ENCODE assay signal across 1 cellular context in the genomic region with DNA sequence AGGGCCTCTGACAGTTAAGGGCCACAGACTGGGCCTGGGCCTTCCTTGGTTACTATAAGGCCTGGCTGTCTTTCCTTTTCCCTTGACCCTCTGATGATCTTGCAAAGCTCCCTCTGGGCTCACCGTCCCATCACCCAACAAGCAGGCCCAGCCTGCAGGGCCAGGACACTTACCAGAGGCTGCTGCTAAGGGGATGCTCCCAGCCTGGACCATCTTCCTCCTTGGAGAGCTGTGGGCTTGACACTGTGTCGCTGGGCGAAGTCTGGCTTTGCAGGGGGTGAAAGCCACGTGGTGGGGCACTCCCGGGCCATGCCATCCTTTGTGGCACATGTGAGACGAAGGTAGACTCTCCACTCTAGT.
TF ChIP-seq lines count a peak whose summit lies in the region.

No MANE protein-coding gene starts in this region.

TF ChIP-seq in GM12878, 131 proteins besides CTCF, POLR2A, EP300 and RAD21:
- TF ChIP-seq IRF4 (IDR thresholded peaks at IDR 0.05; ENCODE audit: low read depth, low read length), result no peak
- no peak for TF ChIP-seq YY1 (IDR thresholded peaks at IDR 0.05; ENCODE audit: low read depth, low read length)
- TF ChIP-seq TCF7 (IDR thresholded peaks at IDR 0.05; ENCODE audit: borderline replicate concordance), result no peak
- TF ChIP-seq, protein P1, sequence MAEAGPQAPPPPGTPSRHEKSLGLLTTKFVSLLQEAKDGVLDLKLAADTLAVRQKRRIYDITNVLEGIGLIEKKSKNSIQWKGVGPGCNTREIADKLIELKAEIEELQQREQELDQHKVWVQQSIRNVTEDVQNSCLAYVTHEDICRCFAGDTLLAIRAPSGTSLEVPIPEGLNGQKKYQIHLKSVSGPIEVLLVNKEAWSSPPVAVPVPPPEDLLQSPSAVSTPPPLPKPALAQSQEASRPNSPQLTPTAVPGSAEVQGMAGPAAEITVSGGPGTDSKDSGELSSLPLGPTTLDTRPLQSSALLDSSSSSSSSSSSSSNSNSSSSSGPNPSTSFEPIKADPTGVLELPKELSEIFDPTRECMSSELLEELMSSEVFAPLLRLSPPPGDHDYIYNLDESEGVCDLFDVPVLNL (IDR thresholded peaks at IDR 0.05; ENCODE audit: low read depth, low read length), result no peak
- no peak for TF ChIP-seq ZSCAN29 (IDR thresholded peaks at IDR 0.05)
- no peak for TF ChIP-seq RCOR1 (conservative IDR thresholded peaks at IDR 0.05; ENCODE audit: low read depth, low read length)
